ENCODE assay signal across 1 cellular context in genomic region chr14:75176142-75176820, GRCh38.
TF ChIP-seq lines count a peak whose summit lies in the region.

TMED10 (minus strand) TSS chr14:75176612; CDS start chr14:75176579, 33 bp downstream.

TF ChIP-seq in K562, 482 proteins besides CTCF, POLR2A, EP300 and RAD21 (continued from another document and continues in another):
- no peak for TF ChIP-seq DACH1 (IDR thresholded peaks at IDR 0.05; ENCODE audit: partially characterized antibody)
- TF ChIP-seq ETV1 (tag; conservative IDR thresholded peaks at IDR 0.05; ENCODE audit: low read depth), result peak; percentile 76
- TF ChIP-seq ETS1 (conservative IDR thresholded peaks at IDR 0.05; ENCODE audit: control insufficient read depth, low read depth, low read length), result peak; percentile 68; the same call in 1 of the 2 replicates
- peak; percentile 73; the same call in 1 of the 2 replicates for TF ChIP-seq TFAP4 (CRISPR knock-in tag; IDR thresholded peaks at IDR 0.05; ENCODE audit: borderline replicate concordance)
- no peak for TF ChIP-seq ZNF717 (CRISPR knock-in tag; IDR thresholded peaks at IDR 0.05)
- TF ChIP-seq CXXC5 (CRISPR knock-in tag; IDR thresholded peaks at IDR 0.05), result peak; percentile 65
- TF ChIP-seq HNRNPLL (IDR thresholded peaks at IDR 0.05; ENCODE audit: low read depth, low read length, poor library complexity, severe bottlenecking), result peak; percentile 82
- TF ChIP-seq KDM5B (IDR thresholded peaks at IDR 0.05; ENCODE audit: insufficient replicate concordance, low read depth, low read length), result peak; percentile 42
- TF ChIP-seq PRMT5 (CRISPR knock-in tag; IDR thresholded peaks at IDR 0.05), result peak; percentile 67; the same call in 1 of the 2 replicates
- TF ChIP-seq CREB3L1 (IDR thresholded peaks at IDR 0.05; ENCODE audit: borderline replicate concordance, low read depth), result peak; percentile 78; the same call in 1 of the 2 replicates
- no peak for TF ChIP-seq POU5F1 (IDR thresholded peaks at IDR 0.05; ENCODE audit: borderline replicate concordance, low read depth, low read length, partially characterized antibody)
- no peak for TF ChIP-seq ZNF133 (CRISPR knock-in tag; IDR thresholded peaks at IDR 0.05)
- TF ChIP-seq EGR1 (conservative IDR thresholded peaks at IDR 0.05), result peak; percentile 82
- no peak; the same call in 1 of the 2 replicates for TF ChIP-seq TAF7 (tag; IDR thresholded peaks at IDR 0.05)
- 0 out of 2 replicates have a peak, but pooled peaks have one; percentile 49 for TF ChIP-seq ZBTB43 (CRISPR knock-in tag; IDR thresholded peaks at IDR 0.05)
- TF ChIP-seq ZNF592 (IDR thresholded peaks at IDR 0.05), result no peak
- TF ChIP-seq SETDB1 (IDR thresholded peaks at IDR 0.05; ENCODE audit: low read length), result no peak
- no peak for TF ChIP-seq ZFPM2 (CRISPR knock-in tag; IDR thresholded peaks at IDR 0.05)
- TF ChIP-seq BRD4 (IDR thresholded peaks at IDR 0.05), result peak; percentile 68; the same call in 1 of the 2 replicates
- TF ChIP-seq LCOR (CRISPR knock-in tag; IDR thresholded peaks at IDR 0.05), result 0 out of 2 replicates have a peak, but pooled peaks have one; percentile 64
- TF ChIP-seq NCOA2 (IDR thresholded peaks at IDR 0.05; ENCODE audit: partially characterized antibody in 2 of 2), result no peak
- TF ChIP-seq DDX20 (tag; IDR thresholded peaks at IDR 0.05; ENCODE audit: low read depth), result 0 out of 2 replicates have a peak, but pooled peaks have one; percentile 58
- no peak for TF ChIP-seq ATF1 (CRISPR knock-in tag; IDR thresholded peaks at IDR 0.05)
- TF ChIP-seq ATF1 (tag; IDR thresholded peaks at IDR 0.05), result peak; percentile 73
- TF ChIP-seq BACH1 (tag; IDR thresholded peaks at IDR 0.05), result no peak; the same call in 1 of the 2 replicates
- 0 out of 2 replicates have a peak, but pooled peaks have one; percentile 48 for TF ChIP-seq FOSL1 (tag; conservative IDR thresholded peaks at IDR 0.05)
- no peak for TF ChIP-seq ZNF77 (CRISPR knock-in tag; IDR thresholded peaks at IDR 0.05)
- no peak for TF ChIP-seq NFATC3 (IDR thresholded peaks at IDR 0.05)
- TF ChIP-seq ZNF146 (CRISPR knock-in tag; IDR thresholded peaks at IDR 0.05; ENCODE audit: unreplicated experiment), result no peak
- peak; percentile 48 for TF ChIP-seq ASH1L (IDR thresholded peaks at IDR 0.05; ENCODE audit: borderline replicate concordance, low read depth, partially characterized antibody)
- TF ChIP-seq MITF (IDR thresholded peaks at IDR 0.05), result 0 out of 2 replicates have a peak, but pooled peaks have one; percentile 37
- 0 out of 2 replicates have a peak, but pooled peaks have one; percentile 34 for TF ChIP-seq OTX1 (CRISPR knock-in tag; IDR thresholded peaks at IDR 0.05)
- TF ChIP-seq NR2C1 (IDR thresholded peaks at IDR 0.05), result peak; percentile 100
- peak; percentile 100 for TF ChIP-seq NR2C1 (tag; IDR thresholded peaks at IDR 0.05)
- TF ChIP-seq ZNF830 (CRISPR knock-in tag; IDR thresholded peaks at IDR 0.05), result 0 out of 2 replicates have a peak, but pooled peaks have one; percentile 45
- TF ChIP-seq TAF1 (IDR thresholded peaks at IDR 0.05; ENCODE audit: control insufficient read depth, extremely low read depth, insufficient read depth, low read length, severe bottlenecking), result peak; percentile 20
- TF ChIP-seq HBP1 (CRISPR knock-in tag; IDR thresholded peaks at IDR 0.05), result 0 out of 2 replicates have a peak, but pooled peaks have one; percentile 15
- peak; percentile 95 for TF ChIP-seq TOE1 (IDR thresholded peaks at IDR 0.05; ENCODE audit: borderline replicate concordance)
- 0 out of 2 replicates have a peak, but pooled peaks have one; percentile 38 for TF ChIP-seq TOE1 (CRISPR knock-in tag; IDR thresholded peaks at IDR 0.05; ENCODE audit: borderline replicate concordance, low read depth)
- 0 out of 2 replicates have a peak, but pooled peaks have one; percentile 23 for TF ChIP-seq CBX1 (IDR thresholded peaks at IDR 0.05; ENCODE audit: low read depth)
- TF ChIP-seq SIX5 (IDR thresholded peaks at IDR 0.05; ENCODE audit: borderline replicate concordance in 1 of 2, insufficient read depth in 1 of 2, low read depth in 1 of 2, low read length in 2 of 2), result peak; percentile 64 to 77
- peak; percentile 91 for TF ChIP-seq BHLHE40 (IDR thresholded peaks at IDR 0.05; ENCODE audit: low read length)
- TF ChIP-seq ESRRA (IDR thresholded peaks at IDR 0.05; ENCODE audit: borderline replicate concordance, low read depth), result peak; percentile 29; the same call in 1 of the 2 replicates
- TF ChIP-seq MAZ (CRISPR knock-in tag; conservative IDR thresholded peaks at IDR 0.05 in 1 of 2, IDR thresholded peaks at IDR 0.05 in 1 of 2), result peak; percentile 35 to 61; a peak in 2 of 4 replicates
- TF ChIP-seq CBFA2T3 (IDR thresholded peaks at IDR 0.05), result no peak
- peak; percentile 44 for TF ChIP-seq CREB1 (IDR thresholded peaks at IDR 0.05)
- TF ChIP-seq CREB1 (CRISPR knock-in tag; IDR thresholded peaks at IDR 0.05), result peak; percentile 58
- no peak for TF ChIP-seq HDAC6 (IDR thresholded peaks at IDR 0.05; ENCODE audit: low read depth, low read length)
- TF ChIP-seq ZNF586 (CRISPR knock-in tag; conservative IDR thresholded peaks at IDR 0.05), result no peak
- TF ChIP-seq RFX5 (IDR thresholded peaks at IDR 0.05; ENCODE audit: low read depth, low read length), result no peak
- peak; percentile 68 for TF ChIP-seq MYBL2 (IDR thresholded peaks at IDR 0.05; ENCODE audit: low read depth)
- TF ChIP-seq MYBL2 (CRISPR knock-in tag; IDR thresholded peaks at IDR 0.05; ENCODE audit: borderline replicate concordance), result no peak
- TF ChIP-seq TCFL5 (CRISPR knock-in tag; conservative IDR thresholded peaks at IDR 0.05), result no peak
- peak; percentile 83; the same call in 1 of the 2 replicates for TF ChIP-seq PHF8 (IDR thresholded peaks at IDR 0.05; ENCODE audit: borderline replicate concordance, low read length)
- 0 out of 2 replicates have a peak, but pooled peaks have one; percentile 65 for TF ChIP-seq FOXP1 (CRISPR knock-in tag; IDR thresholded peaks at IDR 0.05)
- TF ChIP-seq ZBTB11 (CRISPR knock-in tag; IDR thresholded peaks at IDR 0.05), result peak in 1 of 3 experiments; percentile 76; a peak in 2 of 6 replicates
- peak; percentile 99 for TF ChIP-seq ZFX (CRISPR knock-in tag; IDR thresholded peaks at IDR 0.05)
- TF ChIP-seq SUPT5H (IDR thresholded peaks at IDR 0.05), result peak; percentile 84
- peak in 1 of 2 experiments; percentile 74; a peak in 2 of 4 replicates for TF ChIP-seq TEAD1 (CRISPR knock-in tag; IDR thresholded peaks at IDR 0.05)
